Comparison of ENCODE assay signal across 1 cellular context in the genomic region with DNA sequence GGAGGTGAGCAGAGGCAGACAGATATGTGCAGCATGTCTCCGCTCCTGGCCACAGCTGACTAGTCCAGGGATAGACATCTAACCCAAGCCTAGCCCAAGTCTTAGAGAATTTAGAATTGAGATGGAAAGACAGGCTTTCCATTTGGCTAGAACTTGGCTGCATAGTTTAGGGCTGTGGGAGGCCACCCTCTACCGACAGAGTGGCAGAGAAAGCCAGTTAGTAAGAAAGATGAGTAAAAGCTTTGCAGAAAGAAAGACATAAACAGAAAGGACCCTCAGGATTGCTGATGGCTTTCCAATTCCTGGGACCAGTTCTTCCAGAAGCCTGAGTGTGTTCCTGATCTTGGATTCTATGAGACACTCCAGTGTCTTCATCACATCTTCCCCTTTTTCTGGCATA.
TF ChIP-seq lines count a peak whose summit lies in the region.

No MANE protein-coding gene starts in this region.

TF ChIP-seq in WTC11, 78 proteins besides CTCF, POLR2A, EP300 and RAD21 (continued from another document):
- TF ChIP-seq NFE2L1 (CRISPR knock-in tag; IDR thresholded peaks at IDR 0.05) (no peak), HMGA2 (CRISPR knock-in tag; IDR thresholded peaks at IDR 0.05) (no peak), NR2C2 (CRISPR knock-in tag; IDR thresholded peaks at IDR 0.05) (no peak), CREM (CRISPR knock-in tag; IDR thresholded peaks at IDR 0.05) (no peak), ETV6 (CRISPR knock-in tag; IDR thresholded peaks at IDR 0.05) (no peak)
- TF ChIP-seq, protein P1, sequence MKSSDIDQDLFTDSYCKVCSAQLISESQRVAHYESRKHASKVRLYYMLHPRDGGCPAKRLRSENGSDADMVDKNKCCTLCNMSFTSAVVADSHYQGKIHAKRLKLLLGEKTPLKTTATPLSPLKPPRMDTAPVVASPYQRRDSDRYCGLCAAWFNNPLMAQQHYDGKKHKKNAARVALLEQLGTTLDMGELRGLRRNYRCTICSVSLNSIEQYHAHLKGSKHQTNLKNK (CRISPR knock-in tag; IDR thresholded peaks at IDR 0.05) = no peak
- TF ChIP-seq, protein P2, sequence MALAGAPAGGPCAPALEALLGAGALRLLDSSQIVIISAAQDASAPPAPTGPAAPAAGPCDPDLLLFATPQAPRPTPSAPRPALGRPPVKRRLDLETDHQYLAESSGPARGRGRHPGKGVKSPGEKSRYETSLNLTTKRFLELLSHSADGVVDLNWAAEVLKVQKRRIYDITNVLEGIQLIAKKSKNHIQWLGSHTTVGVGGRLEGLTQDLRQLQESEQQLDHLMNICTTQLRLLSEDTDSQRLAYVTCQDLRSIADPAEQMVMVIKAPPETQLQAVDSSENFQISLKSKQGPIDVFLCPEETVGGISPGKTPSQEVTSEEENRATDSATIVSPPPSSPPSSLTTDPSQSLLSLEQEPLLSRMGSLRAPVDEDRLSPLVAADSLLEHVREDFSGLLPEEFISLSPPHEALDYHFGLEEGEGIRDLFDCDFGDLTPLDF (CRISPR knock-in tag; IDR thresholded peaks at IDR 0.05) = no peak
- TF ChIP-seq, protein P3, sequence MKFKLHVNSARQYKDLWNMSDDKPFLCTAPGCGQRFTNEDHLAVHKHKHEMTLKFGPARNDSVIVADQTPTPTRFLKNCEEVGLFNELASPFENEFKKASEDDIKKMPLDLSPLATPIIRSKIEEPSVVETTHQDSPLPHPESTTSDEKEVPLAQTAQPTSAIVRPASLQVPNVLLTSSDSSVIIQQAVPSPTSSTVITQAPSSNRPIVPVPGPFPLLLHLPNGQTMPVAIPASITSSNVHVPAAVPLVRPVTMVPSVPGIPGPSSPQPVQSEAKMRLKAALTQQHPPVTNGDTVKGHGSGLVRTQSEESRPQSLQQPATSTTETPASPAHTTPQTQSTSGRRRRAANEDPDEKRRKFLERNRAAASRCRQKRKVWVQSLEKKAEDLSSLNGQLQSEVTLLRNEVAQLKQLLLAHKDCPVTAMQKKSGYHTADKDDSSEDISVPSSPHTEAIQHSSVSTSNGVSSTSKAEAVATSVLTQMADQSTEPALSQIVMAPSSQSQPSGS (CRISPR knock-in tag; IDR thresholded peaks at IDR 0.05; ENCODE audit: borderline replicate concordance, low read depth) = no peak
